8 cellular contexts compared by ENCODE assay signal in the genomic region with DNA sequence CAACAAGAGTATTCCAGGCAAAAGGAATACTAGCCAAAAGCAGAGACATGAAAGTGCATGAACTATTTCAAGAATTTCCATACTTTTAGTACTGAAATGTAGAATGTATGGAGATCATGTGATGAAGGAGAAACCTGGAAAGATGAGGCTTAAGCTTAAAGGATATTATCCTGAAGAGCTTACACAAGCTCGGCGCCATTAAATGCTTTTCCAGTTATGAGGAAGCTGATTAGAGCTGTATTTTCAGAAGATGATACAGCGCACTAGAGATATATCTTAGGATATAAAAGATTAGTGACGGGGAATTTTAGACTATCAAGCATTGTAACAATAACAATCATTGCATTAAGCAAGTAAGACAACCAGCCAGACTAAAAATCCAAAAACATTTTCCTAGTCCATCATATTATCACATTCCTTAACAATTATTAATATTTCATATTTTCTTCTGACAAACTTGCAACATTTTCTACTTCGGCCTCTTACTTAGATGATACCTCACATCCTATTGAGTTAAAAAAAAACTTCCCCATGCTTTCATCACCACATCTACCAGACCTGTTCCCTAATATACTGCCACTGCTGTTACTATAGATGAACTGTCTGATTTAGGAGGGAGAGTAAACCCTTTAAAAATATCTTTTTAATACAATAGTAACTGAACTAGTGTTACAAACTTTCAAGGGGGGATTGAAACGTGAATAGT. TPM values are rescaled to one million over a fixed set of nuclear protein-coding genes. Genes with fewer than 3 reads are reported as not detected.
DNase-seq lines count a peak whose midpoint lies in the region; ATAC-seq and TF ChIP-seq lines count a peak whose summit lies in the region.

No MANE protein-coding gene starts in this region.

- H3K27me3 Mint-ChIP-seq in CD8-positive, alpha-beta memory T cell = no peaks in the 10 kb centered on the region
- H3K27me3 Mint-ChIP-seq in dendritic cell treated with granulocyte-macrophage colony-stimulating factor and Interleukin-4, amounts not matched to agents 40 ng/mL and 50 ng/mL, for 4 days = no peaks in the 10 kb centered on the region
- H3K27me3 Mint-ChIP-seq in neural progenitor cell (ENCODE audit: insufficient read depth, low read depth) = no peaks in the 10 kb centered on the region

- H3K4me1 Mint-ChIP-seq in CD8-positive, alpha-beta memory T cell = peaks cover 30 to 49% (median 45%) of the 10 kb centered on the region in 3 donors
- H3K4me1 Mint-ChIP-seq in dendritic cell treated with granulocyte-macrophage colony-stimulating factor and Interleukin-4, amounts not matched to agents 40 ng/mL and 50 ng/mL, for 4 days (ENCODE audit: low read depth) = peaks cover 61% of the 10 kb centered on the region
- H3K4me1 Mint-ChIP-seq in neural progenitor cell = peaks cover 22% of the 10 kb centered on the region

- H3K4me3 Mint-ChIP-seq in CD8-positive, alpha-beta memory T cell = peak overlapping the region; percentile 92 to 98 (median 96)
- peak overlapping the region; percentile 93 for H3K4me3 Mint-ChIP-seq in dendritic cell treated with granulocyte-macrophage colony-stimulating factor and Interleukin-4, amounts not matched to agents 40 ng/mL and 50 ng/mL, for 4 days
- H3K4me3 Mint-ChIP-seq in neural progenitor cell = peak overlapping the region; percentile 99

- no peaks in the 10 kb centered on the region for H3K27me3 ChIP-seq in CD8-positive, alpha-beta memory T cell (ENCODE audit: insufficient read depth, low read length, poor library complexity, severe bottlenecking)
- H3K27me3 ChIP-seq in neural progenitor cell = no peaks in the 10 kb centered on the region

- H2AFZ ChIP-seq in neural progenitor cell (replicated peaks) = no peak overlapping the region

- CTCF ChIA-PET in CD8-positive, alpha-beta memory T cell (lab: Charles Lee) = interaction anchor here (1.2 to 2.3 kb wide), 2 partner anchors 27 to 29 kb away, joined by 3 to 7 read pairs; partner anchors contain the start of gene FBXL5

- no peaks in the 10 kb centered on the region for H4K20me1 ChIP-seq in neural progenitor cell (ENCODE audit: low read depth)

- intact Hi-C loops in dendritic cell treated with granulocyte-macrophage colony-stimulating factor and Interleukin-4, amounts not matched to agents 40 ng/mL and 50 ng/mL, for 4 days (cut with micrococcal nuclease) = loop anchor here (2.0 to 5.0 kb wide), 2 partner anchors 18 to 681 kb away; partner anchors contain the start of gene CPEB2
- intact Hi-C loops in sciatic nerve (cut with DNase I) = no loop called here

- TF ChIP-seq POLR2A in NB4 (IDR thresholded peaks at IDR 0.05; ENCODE audit: extremely low read depth, insufficient read length) = no peak

- ATAC-seq in sciatic nerve = no peak

- DNase-seq in CD8-positive, alpha-beta memory T cell = no peak
- DNase-seq in NB4 (ENCODE audit: low read depth) = peak; percentile 57
- DNase-seq in neural progenitor cell (ENCODE audit: low spot score) = no peak
- DNase-seq in sciatic nerve (ENCODE audit: low spot score) = no peak
- no peak for DNase-seq in middle frontal gyrus (ENCODE audit: extremely low spot score, low spot score)
- no peak for DNase-seq in GOT3 (lab: John Stamatoyannopoulos, UW)
- no peak for DNase-seq in activated CD4-positive, alpha-beta T cell treated with anti-CD3 and anti-CD28 coated beads, Interleukin-2, amount 50 U/mL, for 1 hour

- H3K79me2 ChIP-seq in neural progenitor cell (ENCODE audit: low read depth) = peaks cover 73% of the 10 kb centered on the region

- H3K4me3 ChIP-seq in CD8-positive, alpha-beta memory T cell (ENCODE audit: low read length) = peak overlapping the region; percentile 97
- H3K4me3 ChIP-seq in NB4 (ENCODE audit: low read depth, low read length) (peak overlapping the region; percentile 90), neural progenitor cell (peak overlapping the region; percentile 70)

- POLR2A ChIA-PET in CD8-positive, alpha-beta memory T cell (lab: Charles Lee) = interaction anchor here (2.0 kb wide), 1 partner anchor 28 kb away, joined by 14 read pairs; the partner anchor contains the start of gene FBXL5

- peak overlapping the region; percentile 86 for H3K9ac ChIP-seq in neural progenitor cell

- H3K9me3 ChIP-seq in CD8-positive, alpha-beta memory T cell (ENCODE audit: low read length) = no peaks in the 10 kb centered on the region
- H3K9me3 ChIP-seq in neural progenitor cell (ENCODE audit: low read depth) = no peaks in the 10 kb centered on the region

- H3K36me3 ChIP-seq in CD8-positive, alpha-beta memory T cell (ENCODE audit: insufficient read depth, low read length) = no peaks in the 10 kb centered on the region
- H3K36me3 ChIP-seq in neural progenitor cell = no peaks in the 10 kb centered on the region

- peaks cover 19% of the 10 kb centered on the region for H3F3A ChIP-seq in neural progenitor cell (ENCODE audit: low read depth)

- no peaks in the 10 kb centered on the region for H3K9me3 Mint-ChIP-seq in CD8-positive, alpha-beta memory T cell
- no peaks in the 10 kb centered on the region for H3K9me3 Mint-ChIP-seq in dendritic cell treated with granulocyte-macrophage colony-stimulating factor and Interleukin-4, amounts not matched to agents 40 ng/mL and 50 ng/mL, for 4 days
- H3K9me3 Mint-ChIP-seq in neural progenitor cell = peaks cover 7% of the 10 kb centered on the region

- H3K4me1 ChIP-seq in CD8-positive, alpha-beta memory T cell (ENCODE audit: insufficient read depth, low read length) = peaks cover 20% of the 10 kb centered on the region
- H3K4me1 ChIP-seq in neural progenitor cell = peaks cover 37% of the 10 kb centered on the region

- peak overlapping the region; percentile 92 for H3K4me2 ChIP-seq in neural progenitor cell

- H3K27ac ChIP-seq in CD8-positive, alpha-beta memory T cell (ENCODE audit: low read depth, low read length) = peak overlapping the region; percentile 88
- peak overlapping the region; percentile 97 for H3K27ac ChIP-seq in neural progenitor cell

- peak overlapping the region in 7 of 8 donors; percentile 89 to 98 (median 97) for H3K27ac Mint-ChIP-seq in CD8-positive, alpha-beta memory T cell
- peak overlapping the region; percentile 98 for H3K27ac Mint-ChIP-seq in dendritic cell treated with granulocyte-macrophage colony-stimulating factor and Interleukin-4, amounts not matched to agents 40 ng/mL and 50 ng/mL, for 4 days
- H3K27ac Mint-ChIP-seq in neural progenitor cell = peak overlapping the region; percentile 100

- peaks cover 6 to 36% (median 7%) of the 10 kb centered on the region in 3 donors for H3K36me3 Mint-ChIP-seq in CD8-positive, alpha-beta memory T cell
- H3K36me3 Mint-ChIP-seq in dendritic cell treated with granulocyte-macrophage colony-stimulating factor and Interleukin-4, amounts not matched to agents 40 ng/mL and 50 ng/mL, for 4 days (ENCODE audit: low read depth) = peaks cover 41% of the 10 kb centered on the region
- peaks cover 38% of the 10 kb centered on the region for H3K36me3 Mint-ChIP-seq in neural progenitor cell

- TF ChIP-seq CTCF in NB4 (IDR thresholded peaks at IDR 0.05; ENCODE audit: low read depth, low read length) (no peak), neural progenitor cell (IDR thresholded peaks at IDR 0.05) (no peak)

RNA-seq across cellular contexts. Expression of gene FAM200B, which starts 1.3 kb away (rescaled TPM):
- 10 to 100 TPM; 10.0 to 12.7 TPM for total RNA-seq in CD8-positive, alpha-beta memory T cell
- polyA plus RNA-seq in CD8-positive, alpha-beta memory T cell = 80.7 TPM
- total RNA-seq in neural progenitor cell (ENCODE audit: low replicate concordance) (58.3 and 63.2 TPM in 2 replicates), sciatic nerve (42.8 TPM)

RNA-seq across cellular contexts. Expression of gene BST1, which starts 19.9 kb away (rescaled TPM):
- under 1 TPM; 0.44 to 0.48 TPM for total RNA-seq in CD8-positive, alpha-beta memory T cell
- 0.39 TPM for polyA plus RNA-seq in CD8-positive, alpha-beta memory T cell
- 0.45 and 1.2 TPM in 2 replicates for total RNA-seq in neural progenitor cell (ENCODE audit: low replicate concordance)
- 9.1 TPM for total RNA-seq in sciatic nerve

RNA-seq across cellular contexts. Expression of gene FBXL5, which starts 27.8 kb away (rescaled TPM):
- 10 to 100 TPM; 25.1 to 27.6 TPM for total RNA-seq in CD8-positive, alpha-beta memory T cell
- polyA plus RNA-seq in CD8-positive, alpha-beta memory T cell = 94.5 TPM
- total RNA-seq in neural progenitor cell (ENCODE audit: low replicate concordance) (72.7 and 87.9 TPM in 2 replicates), sciatic nerve (97.4 TPM)
